ENCODE assay signal across 1 cellular context in the genomic region with DNA sequence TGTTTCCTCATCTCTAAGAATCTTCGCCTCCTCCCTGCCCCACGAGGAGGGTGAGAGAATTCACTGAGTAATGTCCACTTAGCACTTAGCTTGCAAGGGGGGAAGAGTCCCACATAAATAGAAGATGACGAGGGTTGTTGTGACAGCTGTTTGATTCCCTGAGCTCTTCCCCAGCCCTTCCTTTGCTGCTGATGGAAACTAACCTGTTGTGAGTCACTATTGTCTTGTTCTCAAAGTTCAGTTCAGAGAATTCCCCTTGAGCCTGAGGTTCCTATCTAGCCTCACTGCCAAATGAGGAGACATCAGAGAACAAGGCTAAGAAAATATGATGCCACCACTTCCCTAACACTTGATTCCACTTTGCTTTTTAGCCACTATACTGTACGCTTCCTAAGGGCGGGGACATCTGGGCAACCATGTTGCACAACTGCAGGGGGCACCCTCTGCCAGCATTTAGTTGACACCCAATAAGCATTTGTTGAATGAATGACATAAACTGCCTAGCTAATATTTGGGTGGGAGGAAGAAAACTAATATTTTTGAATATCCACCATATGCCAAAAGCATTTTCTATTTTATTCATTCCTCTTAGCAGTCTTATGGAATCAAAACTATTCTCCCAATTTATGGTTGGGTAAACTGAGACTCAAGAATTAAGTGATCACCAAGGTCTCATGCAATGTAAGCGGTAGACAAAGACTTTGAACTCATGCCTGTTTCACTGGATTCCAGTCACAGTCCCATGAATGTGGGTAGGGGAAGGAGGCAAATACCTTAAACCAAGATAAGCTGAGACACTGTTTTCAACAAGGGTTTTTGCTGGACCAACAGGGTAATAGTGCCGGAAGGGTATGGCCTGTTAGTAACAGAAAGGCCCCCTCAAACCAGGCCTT.
TF ChIP-seq lines count a peak whose summit lies in the region.

No MANE protein-coding gene starts in this region.

TF ChIP-seq in K562, 482 proteins besides CTCF, POLR2A, EP300 and RAD21 (continued from another document):
- TF ChIP-seq, protein P1, sequence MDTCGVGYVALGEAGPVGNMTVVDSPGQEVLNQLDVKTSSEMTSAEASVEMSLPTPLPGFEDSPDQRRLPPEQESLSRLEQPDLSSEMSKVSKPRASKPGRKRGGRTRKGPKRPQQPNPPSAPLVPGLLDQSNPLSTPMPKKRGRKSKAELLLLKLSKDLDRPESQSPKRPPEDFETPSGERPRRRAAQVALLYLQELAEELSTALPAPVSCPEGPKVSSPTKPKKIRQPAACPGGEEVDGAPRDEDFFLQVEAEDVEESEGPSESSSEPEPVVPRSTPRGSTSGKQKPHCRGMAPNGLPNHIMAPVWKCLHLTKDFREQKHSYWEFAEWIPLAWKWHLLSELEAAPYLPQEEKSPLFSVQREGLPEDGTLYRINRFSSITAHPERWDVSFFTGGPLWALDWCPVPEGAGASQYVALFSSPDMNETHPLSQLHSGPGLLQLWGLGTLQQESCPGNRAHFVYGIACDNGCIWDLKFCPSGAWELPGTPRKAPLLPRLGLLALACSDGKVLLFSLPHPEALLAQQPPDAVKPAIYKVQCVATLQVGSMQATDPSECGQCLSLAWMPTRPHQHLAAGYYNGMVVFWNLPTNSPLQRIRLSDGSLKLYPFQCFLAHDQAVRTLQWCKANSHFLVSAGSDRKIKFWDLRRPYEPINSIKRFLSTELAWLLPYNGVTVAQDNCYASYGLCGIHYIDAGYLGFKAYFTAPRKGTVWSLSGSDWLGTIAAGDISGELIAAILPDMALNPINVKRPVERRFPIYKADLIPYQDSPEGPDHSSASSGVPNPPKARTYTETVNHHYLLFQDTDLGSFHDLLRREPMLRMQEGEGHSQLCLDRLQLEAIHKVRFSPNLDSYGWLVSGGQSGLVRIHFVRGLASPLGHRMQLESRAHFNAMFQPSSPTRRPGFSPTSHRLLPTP (IDR thresholded peaks at IDR 0.05; ENCODE audit: borderline replicate concordance, extremely low read depth, insufficient read length) = no peak
- peak; percentile 27; the same call in 1 of the 2 replicates for TF ChIP-seq L3MBTL2 (IDR thresholded peaks at IDR 0.05)
- TF ChIP-seq, protein P2, sequence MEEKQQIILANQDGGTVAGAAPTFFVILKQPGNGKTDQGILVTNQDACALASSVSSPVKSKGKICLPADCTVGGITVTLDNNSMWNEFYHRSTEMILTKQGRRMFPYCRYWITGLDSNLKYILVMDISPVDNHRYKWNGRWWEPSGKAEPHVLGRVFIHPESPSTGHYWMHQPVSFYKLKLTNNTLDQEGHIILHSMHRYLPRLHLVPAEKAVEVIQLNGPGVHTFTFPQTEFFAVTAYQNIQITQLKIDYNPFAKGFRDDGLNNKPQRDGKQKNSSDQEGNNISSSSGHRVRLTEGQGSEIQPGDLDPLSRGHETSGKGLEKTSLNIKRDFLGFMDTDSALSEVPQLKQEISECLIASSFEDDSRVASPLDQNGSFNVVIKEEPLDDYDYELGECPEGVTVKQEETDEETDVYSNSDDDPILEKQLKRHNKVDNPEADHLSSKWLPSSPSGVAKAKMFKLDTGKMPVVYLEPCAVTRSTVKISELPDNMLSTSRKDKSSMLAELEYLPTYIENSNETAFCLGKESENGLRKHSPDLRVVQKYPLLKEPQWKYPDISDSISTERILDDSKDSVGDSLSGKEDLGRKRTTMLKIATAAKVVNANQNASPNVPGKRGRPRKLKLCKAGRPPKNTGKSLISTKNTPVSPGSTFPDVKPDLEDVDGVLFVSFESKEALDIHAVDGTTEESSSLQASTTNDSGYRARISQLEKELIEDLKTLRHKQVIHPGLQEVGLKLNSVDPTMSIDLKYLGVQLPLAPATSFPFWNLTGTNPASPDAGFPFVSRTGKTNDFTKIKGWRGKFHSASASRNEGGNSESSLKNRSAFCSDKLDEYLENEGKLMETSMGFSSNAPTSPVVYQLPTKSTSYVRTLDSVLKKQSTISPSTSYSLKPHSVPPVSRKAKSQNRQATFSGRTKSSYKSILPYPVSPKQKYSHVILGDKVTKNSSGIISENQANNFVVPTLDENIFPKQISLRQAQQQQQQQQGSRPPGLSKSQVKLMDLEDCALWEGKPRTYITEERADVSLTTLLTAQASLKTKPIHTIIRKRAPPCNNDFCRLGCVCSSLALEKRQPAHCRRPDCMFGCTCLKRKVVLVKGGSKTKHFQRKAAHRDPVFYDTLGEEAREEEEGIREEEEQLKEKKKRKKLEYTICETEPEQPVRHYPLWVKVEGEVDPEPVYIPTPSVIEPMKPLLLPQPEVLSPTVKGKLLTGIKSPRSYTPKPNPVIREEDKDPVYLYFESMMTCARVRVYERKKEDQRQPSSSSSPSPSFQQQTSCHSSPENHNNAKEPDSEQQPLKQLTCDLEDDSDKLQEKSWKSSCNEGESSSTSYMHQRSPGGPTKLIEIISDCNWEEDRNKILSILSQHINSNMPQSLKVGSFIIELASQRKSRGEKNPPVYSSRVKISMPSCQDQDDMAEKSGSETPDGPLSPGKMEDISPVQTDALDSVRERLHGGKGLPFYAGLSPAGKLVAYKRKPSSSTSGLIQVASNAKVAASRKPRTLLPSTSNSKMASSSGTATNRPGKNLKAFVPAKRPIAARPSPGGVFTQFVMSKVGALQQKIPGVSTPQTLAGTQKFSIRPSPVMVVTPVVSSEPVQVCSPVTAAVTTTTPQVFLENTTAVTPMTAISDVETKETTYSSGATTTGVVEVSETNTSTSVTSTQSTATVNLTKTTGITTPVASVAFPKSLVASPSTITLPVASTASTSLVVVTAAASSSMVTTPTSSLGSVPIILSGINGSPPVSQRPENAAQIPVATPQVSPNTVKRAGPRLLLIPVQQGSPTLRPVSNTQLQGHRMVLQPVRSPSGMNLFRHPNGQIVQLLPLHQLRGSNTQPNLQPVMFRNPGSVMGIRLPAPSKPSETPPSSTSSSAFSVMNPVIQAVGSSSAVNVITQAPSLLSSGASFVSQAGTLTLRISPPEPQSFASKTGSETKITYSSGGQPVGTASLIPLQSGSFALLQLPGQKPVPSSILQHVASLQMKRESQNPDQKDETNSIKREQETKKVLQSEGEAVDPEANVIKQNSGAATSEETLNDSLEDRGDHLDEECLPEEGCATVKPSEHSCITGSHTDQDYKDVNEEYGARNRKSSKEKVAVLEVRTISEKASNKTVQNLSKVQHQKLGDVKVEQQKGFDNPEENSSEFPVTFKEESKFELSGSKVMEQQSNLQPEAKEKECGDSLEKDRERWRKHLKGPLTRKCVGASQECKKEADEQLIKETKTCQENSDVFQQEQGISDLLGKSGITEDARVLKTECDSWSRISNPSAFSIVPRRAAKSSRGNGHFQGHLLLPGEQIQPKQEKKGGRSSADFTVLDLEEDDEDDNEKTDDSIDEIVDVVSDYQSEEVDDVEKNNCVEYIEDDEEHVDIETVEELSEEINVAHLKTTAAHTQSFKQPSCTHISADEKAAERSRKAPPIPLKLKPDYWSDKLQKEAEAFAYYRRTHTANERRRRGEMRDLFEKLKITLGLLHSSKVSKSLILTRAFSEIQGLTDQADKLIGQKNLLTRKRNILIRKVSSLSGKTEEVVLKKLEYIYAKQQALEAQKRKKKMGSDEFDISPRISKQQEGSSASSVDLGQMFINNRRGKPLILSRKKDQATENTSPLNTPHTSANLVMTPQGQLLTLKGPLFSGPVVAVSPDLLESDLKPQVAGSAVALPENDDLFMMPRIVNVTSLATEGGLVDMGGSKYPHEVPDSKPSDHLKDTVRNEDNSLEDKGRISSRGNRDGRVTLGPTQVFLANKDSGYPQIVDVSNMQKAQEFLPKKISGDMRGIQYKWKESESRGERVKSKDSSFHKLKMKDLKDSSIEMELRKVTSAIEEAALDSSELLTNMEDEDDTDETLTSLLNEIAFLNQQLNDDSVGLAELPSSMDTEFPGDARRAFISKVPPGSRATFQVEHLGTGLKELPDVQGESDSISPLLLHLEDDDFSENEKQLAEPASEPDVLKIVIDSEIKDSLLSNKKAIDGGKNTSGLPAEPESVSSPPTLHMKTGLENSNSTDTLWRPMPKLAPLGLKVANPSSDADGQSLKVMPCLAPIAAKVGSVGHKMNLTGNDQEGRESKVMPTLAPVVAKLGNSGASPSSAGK (IDR thresholded peaks at IDR 0.05) = 0 out of 2 replicates have a peak, but pooled peaks have one; percentile 1
- TF ChIP-seq IFI16 (CRISPR knock-in tag; IDR thresholded peaks at IDR 0.05) = no peak
- TF ChIP-seq, protein P3, sequence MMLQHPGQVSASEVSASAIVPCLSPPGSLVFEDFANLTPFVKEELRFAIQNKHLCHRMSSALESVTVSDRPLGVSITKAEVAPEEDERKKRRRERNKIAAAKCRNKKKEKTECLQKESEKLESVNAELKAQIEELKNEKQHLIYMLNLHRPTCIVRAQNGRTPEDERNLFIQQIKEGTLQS (IDR thresholded peaks at IDR 0.05) = peak; percentile 61; the same call in 1 of the 2 replicates
- TF ChIP-seq, protein P3 (CRISPR knock-in tag; conservative IDR thresholded peaks at IDR 0.05) = no peak
- no peak for TF ChIP-seq ZNF3 (CRISPR knock-in tag; IDR thresholded peaks at IDR 0.05)
- TF ChIP-seq OTX1 (CRISPR knock-in tag; IDR thresholded peaks at IDR 0.05) = no peak
- peak; percentile 15 for TF ChIP-seq MEIS2 (IDR thresholded peaks at IDR 0.05; ENCODE audit: partially characterized antibody)
- TF ChIP-seq NEUROD1 (IDR thresholded peaks at IDR 0.05; ENCODE audit: borderline replicate concordance, low read depth, low read length, partially characterized antibody) = no peak
- no peak for TF ChIP-seq SIN3B (IDR thresholded peaks at IDR 0.05; ENCODE audit: low read depth)
TF ChIP-seq in K562: peak in this region for 6.
